ENCODE assay signal across 18 cellular contexts in the genomic region with DNA sequence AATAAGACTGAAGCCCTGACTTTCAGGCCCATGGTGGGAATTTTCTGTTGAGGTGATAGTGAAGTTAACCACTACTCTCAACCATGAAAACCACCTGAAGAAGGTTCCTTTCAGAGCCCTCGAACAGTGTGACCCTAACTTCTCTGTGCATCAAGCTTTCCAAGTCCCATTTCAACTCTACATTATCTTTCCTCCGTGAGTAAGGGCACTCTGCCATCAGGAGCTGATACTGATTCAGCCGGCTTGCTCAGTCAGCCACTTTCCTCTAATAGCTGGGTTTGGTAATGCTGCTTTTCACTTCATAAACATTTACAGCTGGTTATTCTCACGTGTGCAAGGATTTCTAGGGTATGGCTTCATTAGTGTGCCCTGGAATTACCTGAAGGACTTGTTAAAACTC. TPM values are rescaled to one million over a fixed set of nuclear protein-coding genes. Genes with fewer than 3 reads are reported as not detected.
DNase-seq lines count a peak whose midpoint lies in the region; ATAC-seq and TF ChIP-seq lines count a peak whose summit lies in the region.
"Had no signal": no experiment of that assay in that cellular context is flagged by ENCODE, and none has a peak within 500 bp of the region (broad histone marks: within the 10 kb centered on the region; RNA-seq: fewer than 3 reads in every experiment).

No MANE protein-coding gene starts in this region.

- ATAC-seq in left ventricle myocardium superior, result peak; percentile 68
- no peak for ATAC-seq in left cardiac atrium
- ATAC-seq in sciatic nerve, result no peak
- no peak for ATAC-seq in SK-N-SH treated with all-trans-retinoic acid at 6 μM for 48 hours
- ATAC-seq: A549, GM23338 had no signal

- CTCF ChIA-PET in activated CD4-positive, alpha-beta T cell treated with anti-CD3 and anti-CD28 coated beads, Interleukin-2, amount 10 ng/mL, durations not matched to agents 7 days and 5 days (lab: Charles Lee), result interaction anchor here (0.6 to 1.4 kb wide), 3 partner anchors 20 to 112 kb away, joined by 3 to 4 read pairs (median 3); no protein-coding TSS in a partner anchor

- H3K36me3 Mint-ChIP-seq in activated CD4-positive, alpha-beta T cell treated with anti-CD3 and anti-CD28 coated beads, Interleukin-2, amount 10 ng/mL, durations not matched to agents 7 days and 5 days (ENCODE audit: low read depth), result peaks cover 33% of the 10 kb centered on the region

- H3K4me1 Mint-ChIP-seq in activated CD4-positive, alpha-beta T cell treated with anti-CD3 and anti-CD28 coated beads, Interleukin-2, amount 10 ng/mL, durations not matched to agents 7 days and 5 days, result peaks cover 38% of the 10 kb centered on the region
- H3K4me1 Mint-ChIP-seq: GM23338 had no signal

- intact Hi-C loops in left ventricle myocardium superior (cut with micrococcal nuclease), result no loop called here
- intact Hi-C loops in left cardiac atrium (cut with DNase I), result no loop called here
- intact Hi-C loops in sciatic nerve (cut with DNase I), result no loop called here

- H3K27me3 Mint-ChIP-seq in activated CD4-positive, alpha-beta T cell treated with anti-CD3 and anti-CD28 coated beads, Interleukin-2, amount 10 ng/mL, durations not matched to agents 7 days and 5 days, result no peaks in the 10 kb centered on the region
- H3K27me3 Mint-ChIP-seq: CD4-positive, alpha-beta T cell had no signal

- no peaks in the 10 kb centered on the region for H3K9me3 Mint-ChIP-seq in activated CD4-positive, alpha-beta T cell treated with anti-CD3 and anti-CD28 coated beads, Interleukin-2, amount 10 ng/mL, durations not matched to agents 7 days and 5 days
- H3K9me3 Mint-ChIP-seq: CD4-positive, alpha-beta T cell; GM23338 had no signal

- H3K4me3 Mint-ChIP-seq in activated CD4-positive, alpha-beta T cell treated with anti-CD3 and anti-CD28 coated beads, Interleukin-2, amount 10 ng/mL, durations not matched to agents 7 days and 5 days, result no peak overlapping the region
- H3K4me3 Mint-ChIP-seq: CD4-positive, alpha-beta T cell; GM23338 had no signal

- POLR2A ChIA-PET in activated CD4-positive, alpha-beta T cell treated with anti-CD3 and anti-CD28 coated beads, Interleukin-2, amount 10 ng/mL, durations not matched to agents 7 days and 5 days (lab: Charles Lee), result no interaction called here

- DNase-seq in activated CD4-positive, alpha-beta T cell treated with anti-CD3 and anti-CD28 coated beads, Interleukin-2, amount 10 ng/mL, durations not matched to agents 7 days and 5 days, result no peak
- no peak for DNase-seq in activated CD4-positive, alpha-beta T cell treated with anti-CD3 and anti-CD28 coated beads, Interleukin-2, amount 50 U/mL, for 1 hour
- DNase-seq in left ventricle myocardium superior, result no peak
- no peak for DNase-seq in left cardiac atrium
- peak; percentile 1 for DNase-seq in sciatic nerve (ENCODE audit: low spot score)
- no peak for DNase-seq in activated gamma-delta T cell (lab: John Stamatoyannopoulos, UW)
- DNase-seq: AML-193; CD4-positive, alpha-beta T cell; DMS153; DMS79; GDM1; HCEC 1CT; IMR-90 had no signal

- peak overlapping the region; percentile 6 for H3K27ac Mint-ChIP-seq in activated CD4-positive, alpha-beta T cell treated with anti-CD3 and anti-CD28 coated beads, Interleukin-2, amount 10 ng/mL, durations not matched to agents 7 days and 5 days
- H3K27ac Mint-ChIP-seq: CD4-positive, alpha-beta T cell; GM23338 had no signal

TF ChIP-seq in SK-N-SH treated with all-trans-retinoic acid at 6 μM for 48 hours, 23 proteins besides CTCF, POLR2A, EP300 and RAD21:
- no peak for TF ChIP-seq RARB (CRISPR knock-in tag; IDR thresholded peaks at IDR 0.05)
- no peak for TF ChIP-seq ARNTL (CRISPR knock-in tag; IDR thresholded peaks at IDR 0.05; ENCODE audit: borderline replicate concordance, low read depth)
- TF ChIP-seq SNAI2 (CRISPR knock-in tag; IDR thresholded peaks at IDR 0.05), result no peak
- no peak for TF ChIP-seq CSRNP3 (CRISPR knock-in tag; IDR thresholded peaks at IDR 0.05)
- TF ChIP-seq ZNF565 (CRISPR knock-in tag; conservative IDR thresholded peaks at IDR 0.05; ENCODE audit: low read depth), result no peak
- no peak for TF ChIP-seq ZFP30 (CRISPR knock-in tag; IDR thresholded peaks at IDR 0.05)
- no peak for TF ChIP-seq POU6F1 (CRISPR knock-in tag; IDR thresholded peaks at IDR 0.05; ENCODE audit: borderline replicate concordance, low read depth)
- TF ChIP-seq CSDC2 (CRISPR knock-in tag; IDR thresholded peaks at IDR 0.05), result no peak
- TF ChIP-seq TOX (CRISPR knock-in tag; IDR thresholded peaks at IDR 0.05; ENCODE audit: borderline replicate concordance), result no peak
- TF ChIP-seq ESRRG (CRISPR knock-in tag; IDR thresholded peaks at IDR 0.05), result no peak
TF ChIP-seq in SK-N-SH treated with all-trans-retinoic acid at 6 μM for 48 hours: peak in this region for 0.

RNA-seq across cellular contexts. Expression of gene SLA2, which starts 10.7 kb away (rescaled TPM):
- 10 to 100 TPM; 87.3 to 92.7 TPM for total RNA-seq in activated CD4-positive, alpha-beta T cell treated with anti-CD3 and anti-CD28 coated beads, Interleukin-2, amount 10 ng/mL, durations not matched to agents 7 days and 5 days
- 0.47 TPM for total RNA-seq in left ventricle myocardium superior
- under 1 TPM; 0.37 to 0.56 TPM for total RNA-seq in left cardiac atrium
- total RNA-seq in sciatic nerve, result 0.49 TPM
- total RNA-seq: Daoy, GM23338, HT1080, IMR-90 had no signal

RNA-seq across cellular contexts. Expression of gene RAB5IF, which starts 51.2 kb away (rescaled TPM):
- 10 to 100 TPM; 87.9 to 97.0 TPM for total RNA-seq in activated CD4-positive, alpha-beta T cell treated with anti-CD3 and anti-CD28 coated beads, Interleukin-2, amount 10 ng/mL, durations not matched to agents 7 days and 5 days
- total RNA-seq in left ventricle myocardium superior, result 53.4 TPM
- total RNA-seq in left cardiac atrium, result 10 to 100 TPM; 61.6 to 64.2 TPM
- 33.1 TPM for total RNA-seq in sciatic nerve

Comparison
In these comparisons a context has a peak if more than half of its experiments do, and no peak if none do; other contexts are left out.
1. RNA of gene SLA2, which starts 10.7 kb away (total RNA-seq): 87.3 to 92.7 TPM in activated CD4-positive, alpha-beta T cell treated with anti-CD3 and anti-CD28 coated beads, Interleukin-2, amount 10 ng/mL, durations not matched to agents 7 days and 5 days; 0.37 to 0.56 TPM in left cardiac atrium, 0.49 TPM in sciatic nerve (single experiment) and 0.47 TPM in left ventricle myocardium superior (single experiment); every median in the first group is over 10 times any median in the second.